Comparison of ENCODE assay signal across 14 cellular contexts in the genomic region with DNA sequence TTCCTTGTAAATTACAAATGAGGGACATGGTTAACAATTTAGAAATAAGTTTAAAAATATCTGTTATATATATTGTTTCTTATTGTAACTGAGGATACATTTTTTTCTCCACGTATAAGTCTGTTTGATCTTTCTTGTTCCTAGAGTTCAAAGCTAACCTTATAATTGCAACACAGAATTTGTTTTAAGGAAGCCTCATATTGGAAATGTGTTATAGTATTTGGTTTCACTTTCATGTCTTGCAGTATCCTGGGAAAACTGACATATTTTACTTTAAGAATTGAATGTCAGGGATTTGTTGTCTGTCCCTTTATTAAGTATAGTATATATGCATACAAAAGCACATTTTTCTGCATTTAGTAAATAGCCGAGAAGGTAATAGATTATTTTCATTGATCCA.
"Had no signal": no experiment of that assay in that cellular context is flagged by ENCODE, and none has a peak within 500 bp of the region (broad histone marks: within the 10 kb centered on the region; RNA-seq: fewer than 3 reads in every experiment).

No MANE protein-coding gene starts in this region.

- H3K27ac Mint-ChIP-seq: activated CD4-positive, alpha-beta memory T cell treated with anti-CD3 and anti-CD28 coated beads, Interleukin-2, amount 10 ng/mL, durations not matched to agents 7 days and 5 days; activated CD8-positive, alpha-beta memory T cell treated with anti-CD3 and anti-CD28 coated beads, Interleukin-2, amount 10 ng/mL, durations not matched to agents 7 days and 5 days; activated naive CD8-positive, alpha-beta T cell treated with anti-CD3 and anti-CD28 coated beads for 36 hours; activated T-helper 17 cell treated with anti-CD3 and anti-CD28 coated beads, Interleukin-2, amount 50 U/mL, for 72 hours; mesothelial cell of epicardium; nephron; stimulated activated naive B cell treated with anti-CD40 and anti-IgM and Interleukin-4, amounts not matched to agents 10 μg/mL and 1 μg/mL and 100 μg/mL, for 72 hours had no signal

- H3K9me3 Mint-ChIP-seq: activated CD4-positive, alpha-beta memory T cell treated with anti-CD3 and anti-CD28 coated beads, Interleukin-2, amount 10 ng/mL, durations not matched to agents 7 days and 5 days; activated naive CD8-positive, alpha-beta T cell treated with anti-CD3 and anti-CD28 coated beads for 36 hours; activated T-helper 17 cell treated with anti-CD3 and anti-CD28 coated beads, Interleukin-2, amount 50 U/mL, for 72 hours; mesothelial cell of epicardium; nephron; stimulated activated naive B cell treated with anti-CD40 and anti-IgM and Interleukin-4, amounts not matched to agents 10 μg/mL and 1 μg/mL and 100 μg/mL, for 72 hours; WTC11 had no signal

- ATAC-seq: activated CD8-positive, alpha-beta memory T cell treated with anti-CD3 and anti-CD28 coated beads, Interleukin-2, amount 10 ng/mL, durations not matched to agents 7 days and 5 days; activated T-helper 17 cell treated with anti-CD3 and anti-CD28 coated beads, Interleukin-2, amount 50 U/mL, for 72 hours; stimulated activated naive B cell treated with anti-CD40 and anti-IgM and Interleukin-4, amounts not matched to agents 10 μg/mL and 1 μg/mL and 100 μg/mL, for 72 hours; WTC11 had no signal

- H3K4me3 ChIP-seq: lung had no signal

- H3K4me1 Mint-ChIP-seq: activated naive CD8-positive, alpha-beta T cell treated with anti-CD3 and anti-CD28 coated beads for 36 hours; activated T-helper 17 cell treated with anti-CD3 and anti-CD28 coated beads, Interleukin-2, amount 50 U/mL, for 72 hours; mesothelial cell of epicardium; stimulated activated naive B cell treated with anti-CD40 and anti-IgM and Interleukin-4, amounts not matched to agents 10 μg/mL and 1 μg/mL and 100 μg/mL, for 72 hours had no signal

- H3K4me3 Mint-ChIP-seq: activated CD4-positive, alpha-beta memory T cell treated with anti-CD3 and anti-CD28 coated beads, Interleukin-2, amount 10 ng/mL, durations not matched to agents 7 days and 5 days; activated CD8-positive, alpha-beta memory T cell treated with anti-CD3 and anti-CD28 coated beads, Interleukin-2, amount 10 ng/mL, durations not matched to agents 7 days and 5 days; activated naive CD8-positive, alpha-beta T cell treated with anti-CD3 and anti-CD28 coated beads for 36 hours; activated T-helper 17 cell treated with anti-CD3 and anti-CD28 coated beads, Interleukin-2, amount 50 U/mL, for 72 hours; mesothelial cell of epicardium; nephron; stimulated activated naive B cell treated with anti-CD40 and anti-IgM and Interleukin-4, amounts not matched to agents 10 μg/mL and 1 μg/mL and 100 μg/mL, for 72 hours; WTC11 had no signal

- DNase-seq: activated CD4-positive, alpha-beta memory T cell treated with anti-CD3 and anti-CD28 coated beads, Interleukin-2, amount 10 ng/mL, durations not matched to agents 7 days and 5 days; activated CD4-positive, alpha-beta T cell treated with anti-CD3 and anti-CD28 coated beads for 48 hours; activated CD8-positive, alpha-beta memory T cell treated with anti-CD3 and anti-CD28 coated beads, Interleukin-2, amount 10 ng/mL, durations not matched to agents 7 days and 5 days; activated naive CD4-positive, alpha-beta T cell; activated naive CD8-positive, alpha-beta T cell treated with anti-CD3 and anti-CD28 coated beads for 36 hours; activated T-cell treated with anti-CD3 and anti-CD28 coated beads, Interleukin-2, amount 50 U/mL, for 1 hour; amygdala; dorsolateral prefrontal cortex; stimulated activated naive B cell treated with anti-CD40 and anti-IgM and Interleukin-4, amounts not matched to agents 10 μg/mL and 1 μg/mL and 100 μg/mL, for 72 hours had no signal

- H3K27me3 ChIP-seq: dorsolateral prefrontal cortex had no signal

- H3K36me3 Mint-ChIP-seq: activated naive CD8-positive, alpha-beta T cell treated with anti-CD3 and anti-CD28 coated beads for 36 hours had no signal

- H3K27me3 Mint-ChIP-seq: activated CD4-positive, alpha-beta memory T cell treated with anti-CD3 and anti-CD28 coated beads, Interleukin-2, amount 10 ng/mL, durations not matched to agents 7 days and 5 days; activated CD8-positive, alpha-beta memory T cell treated with anti-CD3 and anti-CD28 coated beads, Interleukin-2, amount 10 ng/mL, durations not matched to agents 7 days and 5 days; activated naive CD8-positive, alpha-beta T cell treated with anti-CD3 and anti-CD28 coated beads for 36 hours; activated T-helper 17 cell treated with anti-CD3 and anti-CD28 coated beads, Interleukin-2, amount 50 U/mL, for 72 hours; stimulated activated naive B cell treated with anti-CD40 and anti-IgM and Interleukin-4, amounts not matched to agents 10 μg/mL and 1 μg/mL and 100 μg/mL, for 72 hours had no signal
